ENCODE assay signal across 15 cellular contexts in genomic region chr15:98905981-98906711, GRCh38.
DNase-seq lines count a peak whose midpoint lies in the region; ATAC-seq, FAIRE-seq and TF ChIP-seq lines count a peak whose summit lies in the region.
"Had no signal": no experiment of that assay in that cellular context is flagged by ENCODE, and none has a peak within 500 bp of the region (broad histone marks: within the 10 kb centered on the region; RNA-seq: fewer than 3 reads in every experiment).

No MANE protein-coding gene starts in this region.

- no peak for TF ChIP-seq POLR2A in thyroid gland (IDR thresholded peaks at IDR 0.05)

- peak overlapping the region; percentile 49 for H3K27ac ChIP-seq in keratinocyte (ENCODE audit: control insufficient read depth, insufficient read depth, low read length)
- H3K27ac ChIP-seq in thyroid gland: peak overlapping the region; percentile 93 to 96 (median 95)
- no peak overlapping the region for H3K27ac ChIP-seq in SJCRH30

- H3K36me3 ChIP-seq in keratinocyte (ENCODE audit: control insufficient read depth in 2 of 2, extremely low read depth in 1 of 2, insufficient read depth in 2 of 2, low read length in 2 of 2) (peaks cover 12 to 14% of the 10 kb centered on the region in 2 experiments), thyroid gland (peaks cover 0 to under 1% of the 10 kb centered on the region in 2 donors), SJCRH30 (0 out of 2 replicates have a peak, but pooled peaks cover 3% of the 10 kb centered on the region)

- H3K27me3 ChIP-seq in keratinocyte (ENCODE audit: control insufficient read depth, extremely low read depth, insufficient read depth, low read length) (no peaks in the 10 kb centered on the region), thyroid gland (no peaks in the 10 kb centered on the region), SJCRH30 (no peaks in the 10 kb centered on the region)

- peak overlapping the region; percentile 24 for H3K9ac ChIP-seq in keratinocyte (ENCODE audit: control insufficient read depth, extremely low read depth, insufficient read depth, low read length)

- H3K9me3 ChIP-seq in keratinocyte (ENCODE audit: control insufficient read depth, low read depth, low read length) (no peaks in the 10 kb centered on the region), thyroid gland (no peaks in the 10 kb centered on the region), SJCRH30 (replicated peaks) (no peaks in the 10 kb centered on the region)
- H3K9me3 ChIP-seq: Caco-2 had no signal

- FAIRE-seq in keratinocyte (lab: Jason Lieb, UNC): no peak

- no peak for ATAC-seq in GM18858 (IDR thresholded peaks at IDR 0.05; ENCODE audit: unreplicated experiment)
- ATAC-seq: naive thymus-derived CD4-positive, alpha-beta T cell; stimulated activated naive CD8-positive, alpha-beta T cell treated with anti-CD3 and anti-CD28 coated beads, Interleukin-15, Interleukin-2, amounts not matched to agents 100 U/mL and 50 U/mL, for 24 hours had no signal

- H3K4me2 ChIP-seq in keratinocyte (ENCODE audit: control insufficient read depth, extremely low read depth, insufficient read depth, low read depth, low read length): peak overlapping the region; percentile 61

- 71 to 75% methylated on average over 7 of the region's 7 CpGs for WGBS in thyroid gland, 2 donors

- peaks cover 19% of the 10 kb centered on the region for H3K79me2 ChIP-seq in keratinocyte (ENCODE audit: control insufficient read depth, insufficient read depth, low read length)

- no peaks in the 10 kb centered on the region for H3K9me1 ChIP-seq in keratinocyte (ENCODE audit: control insufficient read depth, extremely low read depth, insufficient read depth, low read length)

- DNase-seq in HCEC 1CT (peak; percentile 41), amniotic epithelial cell (ENCODE audit: low read depth) (peak; percentile 44), keratinocyte (ENCODE audit: low read depth, low spot score) (no peak), thyroid gland (no peak), SJCRH30 (no peak), GOT3 (lab: John Stamatoyannopoulos, UW) (no peak)
- DNase-seq: activated CD4-positive, CD25-positive, alpha-beta regulatory T cell treated with anti-CD3 and anti-CD28 coated beads, Interleukin-2, amount 50 U/mL, for 72 hours; activated T-cell treated with anti-CD3 and anti-CD28 coated beads for 4 hours; Caco-2; naive thymus-derived CD4-positive, alpha-beta T cell; NCI-H1092; NCI-H2227 treated with DMSO at 0.1 percent for 48 hours; stimulated activated naive CD8-positive, alpha-beta T cell treated with anti-CD3 and anti-CD28 coated beads, Interleukin-15, Interleukin-2, amounts not matched to agents 100 U/mL and 50 U/mL, for 24 hours; T-helper 1 cell had no signal

- dilution Hi-C loops in keratinocyte (cut with MboI; ENCODE audit: extremely low pct_ligation_motif_present, low sequenced_read_pairs): no loop called here

- H3K4me1 ChIP-seq in keratinocyte (ENCODE audit: control insufficient read depth, extremely low read depth, insufficient read depth, low read length): peaks cover 64% of the 10 kb centered on the region
- peaks cover 28 to 40% of the 10 kb centered on the region in 2 donors for H3K4me1 ChIP-seq in thyroid gland
- H3K4me1 ChIP-seq in SJCRH30: no peaks in the 10 kb centered on the region

- H3K4me3 ChIP-seq in keratinocyte (ENCODE audit: control insufficient read depth in 2 of 3, extremely low read depth in 1 of 3, insufficient read depth in 2 of 3, low read depth in 1 of 3, low read length in 3 of 3) (no peak overlapping the region), thyroid gland (replicated peaks in 1 of 3) (no peak overlapping the region), SJCRH30 (no peak overlapping the region)

- intact Hi-C loops in thyroid gland (cut with DNase I): no loop called here

- no peak overlapping the region for H2AFZ ChIP-seq in keratinocyte (ENCODE audit: control insufficient read depth, low read length)

- H4K20me1 ChIP-seq in keratinocyte (ENCODE audit: control insufficient read depth, extremely low read depth, insufficient read depth, low read length): no peaks in the 10 kb centered on the region

- TF ChIP-seq CTCF in keratinocyte (optimal IDR thresholded peaks at IDR 0.05 in 1 of 3, IDR thresholded peaks at IDR 0.05 in 1 of 3, conservative IDR thresholded peaks at IDR 0.05 in 1 of 3; ENCODE audit: extremely low read depth in 1 of 3, insufficient read depth in 2 of 3, low read length in 3 of 3) (no peak), thyroid gland (IDR thresholded peaks at IDR 0.05) (no peak)

Comparison
In these comparisons a context has a peak if more than half of its experiments do, and no peak if none do; other contexts are left out.
1. DNase-seq: peak in HCEC 1CT (single experiment) and amniotic epithelial cell (single experiment); none in keratinocyte (single experiment), thyroid gland (0 of 2), SJCRH30 (0 of 2) and GOT3 (single experiment).